ENCODE assay signal across 10 cellular contexts in genomic region chr2:71995067-71995665, GRCh38.
A peak's percentile ranks its signal among the peaks of the same experiment; 100 is the strongest.
DNase-seq lines count a peak whose midpoint lies in the region; ATAC-seq and TF ChIP-seq lines count a peak whose summit lies in the region.
"Had no signal": no experiment of that assay in that cellular context is flagged by ENCODE, and none has a peak within 500 bp of the region (broad histone marks: within the 10 kb centered on the region; RNA-seq: fewer than 3 reads in every experiment).

No MANE protein-coding gene starts in this region.

- H3K4me1 ChIP-seq in thoracic aorta (ENCODE audit: control insufficient read depth in 1 of 2, low read depth in 2 of 2): no peaks in the 10 kb centered on the region
- H3K4me1 ChIP-seq: spleen had no signal

- no peaks in the 10 kb centered on the region for H3K36me3 ChIP-seq in thoracic aorta
- H3K36me3 ChIP-seq: spleen had no signal

- no peaks in the 10 kb centered on the region for H3K27me3 ChIP-seq in thoracic aorta (replicated peaks; ENCODE audit: insufficient read depth)
- H3K27me3 ChIP-seq: spleen had no signal

- no peaks in the 10 kb centered on the region for H3K9me3 ChIP-seq in thoracic aorta
- H3K9me3 ChIP-seq: spleen had no signal

- DNase-seq in NCI-H748 (lab: John Stamatoyannopoulos, UW; ENCODE audit: unreplicated experiment): peak; percentile 16
- DNase-seq in NCI-H748 treated with DMSO at 0.1 percent for 48 hours (lab: John Stamatoyannopoulos, UW): no peak
- peak; percentile 12 for DNase-seq in OCI-M1 (lab: John Stamatoyannopoulos, UW)
- no peak for DNase-seq in epithelial cell of proximal tubule (ENCODE audit: low read depth)
- DNase-seq in thoracic aorta (ENCODE audit: low spot score): no peak
- no peak for DNase-seq in NCI-H2029 (lab: John Stamatoyannopoulos, UW)
- DNase-seq in NCI-H2227 treated with DMSO at 0.1 percent for 48 hours (lab: John Stamatoyannopoulos, UW): no peak
- DNase-seq: CD8-positive, alpha-beta memory T cell; spleen had no signal

- no peak for ATAC-seq in thoracic aorta (ENCODE audit: insufficient number of reproducible peaks, low FRiP score, low read depth)
- ATAC-seq in GM21526 (IDR thresholded peaks at IDR 0.05; ENCODE audit: low FRiP score, unreplicated experiment): no peak

- H3K27ac ChIP-seq in thoracic aorta: no peak overlapping the region
- H3K27ac ChIP-seq: spleen had no signal

- H3K4me3 ChIP-seq in epithelial cell of proximal tubule (ENCODE audit: low read depth, low read length) (no peak overlapping the region), thoracic aorta (no peak overlapping the region)
- H3K4me3 ChIP-seq: spleen had no signal

- TF ChIP-seq CTCF in epithelial cell of proximal tubule (conservative IDR thresholded peaks at IDR 0.05; ENCODE audit: low read depth, low read length): peak; percentile 57
- peak; percentile 38 for TF ChIP-seq CTCF in thoracic aorta (IDR thresholded peaks at IDR 0.05)

Comparison
In these comparisons a context has a peak if more than half of its experiments do, and no peak if none do; other contexts are left out.
1. DNase-seq: peak in NCI-H748 (single experiment) and OCI-M1 (single experiment); none in NCI-H748 treated with DMSO at 0.1 percent for 48 hours (single experiment), epithelial cell of proximal tubule (single experiment), thoracic aorta (single experiment), NCI-H2029 (single experiment) and NCI-H2227 treated with DMSO at 0.1 percent for 48 hours (single experiment).